ENCODE assay signal across 1 cellular context in the genomic region with DNA sequence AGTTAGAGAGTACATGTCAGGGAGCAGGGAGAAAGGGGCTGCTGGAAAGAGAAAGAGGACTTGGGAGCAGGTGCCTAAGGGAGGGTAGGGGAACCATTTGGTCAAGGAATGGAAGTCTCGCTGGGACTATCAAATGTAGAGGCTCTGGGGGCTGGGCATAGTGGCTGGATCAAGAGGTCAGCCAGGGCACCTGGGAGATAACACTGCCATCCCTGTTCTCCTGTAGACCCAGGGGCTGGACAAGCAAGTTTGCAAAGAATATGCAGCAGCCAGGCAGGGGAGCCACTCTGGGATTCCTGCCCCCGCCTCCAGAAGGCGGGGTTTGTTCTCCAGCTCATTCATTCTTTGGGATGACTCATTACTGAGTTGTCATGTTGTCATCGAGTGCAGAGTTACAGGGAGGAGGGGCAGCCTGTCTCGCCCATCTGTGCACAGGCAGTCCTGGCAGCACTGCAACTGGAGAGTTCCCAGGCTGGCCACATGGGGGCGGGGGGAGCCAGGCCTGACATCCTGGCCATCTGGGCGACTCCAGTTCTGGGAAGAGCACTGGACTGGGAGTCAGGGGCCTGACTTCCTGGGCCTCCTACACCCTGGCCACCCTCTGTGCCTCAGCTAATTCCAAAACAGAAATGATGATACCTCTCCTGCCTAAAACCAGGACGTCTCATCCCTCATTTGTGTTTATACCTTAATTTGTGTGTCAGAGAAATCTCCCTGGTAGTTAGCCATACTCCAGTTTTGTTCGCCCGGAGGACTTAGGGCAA.
A peak's percentile ranks its signal among the peaks of the same experiment; 100 is the strongest.
TF ChIP-seq lines count a peak whose summit lies in the region.

No MANE protein-coding gene starts in this region.

TF ChIP-seq in K562, 482 proteins besides CTCF, POLR2A, EP300 and RAD21 (continued from another document and continues in another):
- TF ChIP-seq ARID3B (CRISPR knock-in tag; IDR thresholded peaks at IDR 0.05; ENCODE audit: borderline replicate concordance): no peak
- TF ChIP-seq, protein P1, sequence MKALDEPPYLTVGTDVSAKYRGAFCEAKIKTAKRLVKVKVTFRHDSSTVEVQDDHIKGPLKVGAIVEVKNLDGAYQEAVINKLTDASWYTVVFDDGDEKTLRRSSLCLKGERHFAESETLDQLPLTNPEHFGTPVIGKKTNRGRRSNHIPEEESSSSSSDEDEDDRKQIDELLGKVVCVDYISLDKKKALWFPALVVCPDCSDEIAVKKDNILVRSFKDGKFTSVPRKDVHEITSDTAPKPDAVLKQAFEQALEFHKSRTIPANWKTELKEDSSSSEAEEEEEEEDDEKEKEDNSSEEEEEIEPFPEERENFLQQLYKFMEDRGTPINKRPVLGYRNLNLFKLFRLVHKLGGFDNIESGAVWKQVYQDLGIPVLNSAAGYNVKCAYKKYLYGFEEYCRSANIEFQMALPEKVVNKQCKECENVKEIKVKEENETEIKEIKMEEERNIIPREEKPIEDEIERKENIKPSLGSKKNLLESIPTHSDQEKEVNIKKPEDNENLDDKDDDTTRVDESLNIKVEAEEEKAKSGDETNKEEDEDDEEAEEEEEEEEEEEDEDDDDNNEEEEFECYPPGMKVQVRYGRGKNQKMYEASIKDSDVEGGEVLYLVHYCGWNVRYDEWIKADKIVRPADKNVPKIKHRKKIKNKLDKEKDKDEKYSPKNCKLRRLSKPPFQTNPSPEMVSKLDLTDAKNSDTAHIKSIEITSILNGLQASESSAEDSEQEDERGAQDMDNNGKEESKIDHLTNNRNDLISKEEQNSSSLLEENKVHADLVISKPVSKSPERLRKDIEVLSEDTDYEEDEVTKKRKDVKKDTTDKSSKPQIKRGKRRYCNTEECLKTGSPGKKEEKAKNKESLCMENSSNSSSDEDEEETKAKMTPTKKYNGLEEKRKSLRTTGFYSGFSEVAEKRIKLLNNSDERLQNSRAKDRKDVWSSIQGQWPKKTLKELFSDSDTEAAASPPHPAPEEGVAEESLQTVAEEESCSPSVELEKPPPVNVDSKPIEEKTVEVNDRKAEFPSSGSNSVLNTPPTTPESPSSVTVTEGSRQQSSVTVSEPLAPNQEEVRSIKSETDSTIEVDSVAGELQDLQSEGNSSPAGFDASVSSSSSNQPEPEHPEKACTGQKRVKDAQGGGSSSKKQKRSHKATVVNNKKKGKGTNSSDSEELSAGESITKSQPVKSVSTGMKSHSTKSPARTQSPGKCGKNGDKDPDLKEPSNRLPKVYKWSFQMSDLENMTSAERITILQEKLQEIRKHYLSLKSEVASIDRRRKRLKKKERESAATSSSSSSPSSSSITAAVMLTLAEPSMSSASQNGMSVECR (CRISPR knock-in tag; IDR thresholded peaks at IDR 0.05): peak; percentile 55; the same call in 1 of the 2 replicates
- TF ChIP-seq, protein P2, sequence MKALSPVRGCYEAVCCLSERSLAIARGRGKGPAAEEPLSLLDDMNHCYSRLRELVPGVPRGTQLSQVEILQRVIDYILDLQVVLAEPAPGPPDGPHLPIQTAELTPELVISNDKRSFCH (CRISPR knock-in tag; IDR thresholded peaks at IDR 0.05): no peak
- TF ChIP-seq, protein P2 (tag; IDR thresholded peaks at IDR 0.05): no peak; the same call in 1 of the 2 replicates
- TF ChIP-seq HNRNPUL1 (IDR thresholded peaks at IDR 0.05; ENCODE audit: low read length): no peak
- peak; percentile 87 for TF ChIP-seq CTCFL (IDR thresholded peaks at IDR 0.05; ENCODE audit: borderline replicate concordance, insufficient read depth, low read depth, low read length, poor library complexity, severe bottlenecking)
- no peak for TF ChIP-seq ZFX (CRISPR knock-in tag; IDR thresholded peaks at IDR 0.05)
- TF ChIP-seq, protein P3, sequence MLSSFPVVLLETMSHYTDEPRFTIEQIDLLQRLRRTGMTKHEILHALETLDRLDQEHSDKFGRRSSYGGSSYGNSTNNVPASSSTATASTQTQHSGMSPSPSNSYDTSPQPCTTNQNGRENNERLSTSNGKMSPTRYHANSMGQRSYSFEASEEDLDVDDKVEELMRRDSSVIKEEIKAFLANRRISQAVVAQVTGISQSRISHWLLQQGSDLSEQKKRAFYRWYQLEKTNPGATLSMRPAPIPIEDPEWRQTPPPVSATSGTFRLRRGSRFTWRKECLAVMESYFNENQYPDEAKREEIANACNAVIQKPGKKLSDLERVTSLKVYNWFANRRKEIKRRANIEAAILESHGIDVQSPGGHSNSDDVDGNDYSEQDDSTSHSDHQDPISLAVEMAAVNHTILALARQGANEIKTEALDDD (IDR thresholded peaks at IDR 0.05): no peak
- TF ChIP-seq ZC3H4 (CRISPR knock-in tag; IDR thresholded peaks at IDR 0.05; ENCODE audit: borderline replicate concordance): no peak
- TF ChIP-seq ZNF12 (CRISPR knock-in tag; IDR thresholded peaks at IDR 0.05): no peak
- TF ChIP-seq FOS (IDR thresholded peaks at IDR 0.05; ENCODE audit: extremely low read depth, insufficient read length): peak; percentile 82
- TF ChIP-seq DIDO1 (tag; IDR thresholded peaks at IDR 0.05; ENCODE audit: low read depth): no peak
- no peak for TF ChIP-seq SIX5 (IDR thresholded peaks at IDR 0.05; ENCODE audit: borderline replicate concordance in 1 of 2, insufficient read depth in 1 of 2, low read depth in 1 of 2, low read length in 2 of 2)
- TF ChIP-seq, protein P4, sequence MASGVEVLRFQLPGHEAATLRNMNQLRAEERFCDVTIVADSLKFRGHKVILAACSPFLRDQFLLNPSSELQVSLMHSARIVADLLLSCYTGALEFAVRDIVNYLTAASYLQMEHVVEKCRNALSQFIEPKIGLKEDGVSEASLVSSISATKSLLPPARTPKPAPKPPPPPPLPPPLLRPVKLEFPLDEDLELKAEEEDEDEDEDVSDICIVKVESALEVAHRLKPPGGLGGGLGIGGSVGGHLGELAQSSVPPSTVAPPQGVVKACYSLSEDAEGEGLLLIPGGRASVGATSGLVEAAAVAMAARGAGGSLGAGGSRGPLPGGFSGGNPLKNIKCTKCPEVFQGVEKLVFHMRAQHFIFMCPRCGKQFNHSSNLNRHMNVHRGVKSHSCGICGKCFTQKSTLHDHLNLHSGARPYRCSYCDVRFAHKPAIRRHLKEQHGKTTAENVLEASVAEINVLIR (CRISPR knock-in tag; IDR thresholded peaks at IDR 0.05): no peak
- TF ChIP-seq, protein P5, sequence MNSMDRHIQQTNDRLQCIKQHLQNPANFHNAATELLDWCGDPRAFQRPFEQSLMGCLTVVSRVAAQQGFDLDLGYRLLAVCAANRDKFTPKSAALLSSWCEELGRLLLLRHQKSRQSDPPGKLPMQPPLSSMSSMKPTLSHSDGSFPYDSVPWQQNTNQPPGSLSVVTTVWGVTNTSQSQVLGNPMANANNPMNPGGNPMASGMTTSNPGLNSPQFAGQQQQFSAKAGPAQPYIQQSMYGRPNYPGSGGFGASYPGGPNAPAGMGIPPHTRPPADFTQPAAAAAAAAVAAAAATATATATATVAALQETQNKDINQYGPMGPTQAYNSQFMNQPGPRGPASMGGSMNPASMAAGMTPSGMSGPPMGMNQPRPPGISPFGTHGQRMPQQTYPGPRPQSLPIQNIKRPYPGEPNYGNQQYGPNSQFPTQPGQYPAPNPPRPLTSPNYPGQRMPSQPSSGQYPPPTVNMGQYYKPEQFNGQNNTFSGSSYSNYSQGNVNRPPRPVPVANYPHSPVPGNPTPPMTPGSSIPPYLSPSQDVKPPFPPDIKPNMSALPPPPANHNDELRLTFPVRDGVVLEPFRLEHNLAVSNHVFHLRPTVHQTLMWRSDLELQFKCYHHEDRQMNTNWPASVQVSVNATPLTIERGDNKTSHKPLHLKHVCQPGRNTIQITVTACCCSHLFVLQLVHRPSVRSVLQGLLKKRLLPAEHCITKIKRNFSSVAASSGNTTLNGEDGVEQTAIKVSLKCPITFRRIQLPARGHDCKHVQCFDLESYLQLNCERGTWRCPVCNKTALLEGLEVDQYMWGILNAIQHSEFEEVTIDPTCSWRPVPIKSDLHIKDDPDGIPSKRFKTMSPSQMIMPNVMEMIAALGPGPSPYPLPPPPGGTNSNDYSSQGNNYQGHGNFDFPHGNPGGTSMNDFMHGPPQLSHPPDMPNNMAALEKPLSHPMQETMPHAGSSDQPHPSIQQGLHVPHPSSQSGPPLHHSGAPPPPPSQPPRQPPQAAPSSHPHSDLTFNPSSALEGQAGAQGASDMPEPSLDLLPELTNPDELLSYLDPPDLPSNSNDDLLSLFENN (IDR thresholded peaks at IDR 0.05; ENCODE audit: low read depth in 2 of 2, low read length in 2 of 2): no peak
- TF ChIP-seq SIRT6 (IDR thresholded peaks at IDR 0.05; ENCODE audit: low read depth, low read length): no peak
- no peak for TF ChIP-seq SIN3A (IDR thresholded peaks at IDR 0.05; ENCODE audit: borderline replicate concordance in 2 of 2, control insufficient read depth in 1 of 2, low read depth in 2 of 2, low read length in 2 of 2)
- no peak for TF ChIP-seq XRCC3 (IDR thresholded peaks at IDR 0.05)
- TF ChIP-seq KHSRP (IDR thresholded peaks at IDR 0.05): no peak
- TF ChIP-seq CBFA2T3 (IDR thresholded peaks at IDR 0.05): peak; percentile 43
- no peak for TF ChIP-seq NFXL1 (CRISPR knock-in tag; IDR thresholded peaks at IDR 0.05)
- no peak for TF ChIP-seq THRAP3 (IDR thresholded peaks at IDR 0.05; ENCODE audit: borderline replicate concordance)
- TF ChIP-seq CC2D1A (IDR thresholded peaks at IDR 0.05): peak; percentile 89
- TF ChIP-seq, protein P6, sequence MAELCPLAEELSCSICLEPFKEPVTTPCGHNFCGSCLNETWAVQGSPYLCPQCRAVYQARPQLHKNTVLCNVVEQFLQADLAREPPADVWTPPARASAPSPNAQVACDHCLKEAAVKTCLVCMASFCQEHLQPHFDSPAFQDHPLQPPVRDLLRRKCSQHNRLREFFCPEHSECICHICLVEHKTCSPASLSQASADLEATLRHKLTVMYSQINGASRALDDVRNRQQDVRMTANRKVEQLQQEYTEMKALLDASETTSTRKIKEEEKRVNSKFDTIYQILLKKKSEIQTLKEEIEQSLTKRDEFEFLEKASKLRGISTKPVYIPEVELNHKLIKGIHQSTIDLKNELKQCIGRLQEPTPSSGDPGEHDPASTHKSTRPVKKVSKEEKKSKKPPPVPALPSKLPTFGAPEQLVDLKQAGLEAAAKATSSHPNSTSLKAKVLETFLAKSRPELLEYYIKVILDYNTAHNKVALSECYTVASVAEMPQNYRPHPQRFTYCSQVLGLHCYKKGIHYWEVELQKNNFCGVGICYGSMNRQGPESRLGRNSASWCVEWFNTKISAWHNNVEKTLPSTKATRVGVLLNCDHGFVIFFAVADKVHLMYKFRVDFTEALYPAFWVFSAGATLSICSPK (IDR thresholded peaks at IDR 0.05; ENCODE audit: borderline replicate concordance): no peak
- TF ChIP-seq MAX (CRISPR knock-in tag; IDR thresholded peaks at IDR 0.05): peak; percentile 40; the same call in 1 of the 2 replicates
- no peak for TF ChIP-seq GATA2 (CRISPR knock-in tag; IDR thresholded peaks at IDR 0.05)
- TF ChIP-seq CEBPB (tag; IDR thresholded peaks at IDR 0.05): peak; percentile 27; the same call in 1 of the 2 replicates
- no peak for TF ChIP-seq ZNF354B (CRISPR knock-in tag; IDR thresholded peaks at IDR 0.05)
- peak; percentile 52 to 53; a peak in 2 of 4 replicates for TF ChIP-seq TRIM24 (IDR thresholded peaks at IDR 0.05)
- no peak for TF ChIP-seq FOXJ3 (CRISPR knock-in tag; IDR thresholded peaks at IDR 0.05)
- TF ChIP-seq ZNF639 (CRISPR knock-in tag; conservative IDR thresholded peaks at IDR 0.05 in 1 of 2, IDR thresholded peaks at IDR 0.05 in 1 of 2): no peak
- TF ChIP-seq, protein P7, sequence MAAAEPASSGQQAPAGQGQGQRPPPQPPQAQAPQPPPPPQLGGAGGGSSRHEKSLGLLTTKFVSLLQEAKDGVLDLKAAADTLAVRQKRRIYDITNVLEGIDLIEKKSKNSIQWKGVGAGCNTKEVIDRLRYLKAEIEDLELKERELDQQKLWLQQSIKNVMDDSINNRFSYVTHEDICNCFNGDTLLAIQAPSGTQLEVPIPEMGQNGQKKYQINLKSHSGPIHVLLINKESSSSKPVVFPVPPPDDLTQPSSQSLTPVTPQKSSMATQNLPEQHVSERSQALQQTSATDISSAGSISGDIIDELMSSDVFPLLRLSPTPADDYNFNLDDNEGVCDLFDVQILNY (CRISPR knock-in tag; IDR thresholded peaks at IDR 0.05): no peak
- no peak for TF ChIP-seq NELFE (IDR thresholded peaks at IDR 0.05; ENCODE audit: insufficient read depth, insufficient read length)
- TF ChIP-seq TCF7 (IDR thresholded peaks at IDR 0.05; ENCODE audit: borderline replicate concordance): no peak
- TF ChIP-seq CHD4 (IDR thresholded peaks at IDR 0.05; ENCODE audit: insufficient read depth, insufficient replicate concordance, low read depth, low read length, poor library complexity, severe bottlenecking): no peak
- TF ChIP-seq FUS (optimal IDR thresholded peaks at IDR 0.05; ENCODE audit: low read depth, low read length): no peak
- no peak for TF ChIP-seq RBM17 (IDR thresholded peaks at IDR 0.05; ENCODE audit: borderline replicate concordance, low read depth, low read length)
